Comparison of ENCODE assay signal across 21 cellular contexts in genomic region chr22:31678748-31679147, GRCh38.
"Had no signal": no experiment of that assay in that cellular context is flagged by ENCODE, and none has a peak within 500 bp of the region (broad histone marks: within the 10 kb centered on the region; RNA-seq: fewer than 3 reads in every experiment).

No MANE protein-coding gene starts in this region.

- H3K27me3 ChIP-seq: breast epithelium, colonic mucosa, gastroesophageal sphincter, sigmoid colon, testis, uterus had no signal

- H3K4me3 Mint-ChIP-seq: activated T-helper 1 cell treated with anti-CD3 and anti-CD28 coated beads, Interleukin-12 subunit alpha, Interleukin-12 subunit beta, Interleukin-2, Interleukin-4 antibody, amounts not matched to agents 30 ng/mL and 10 ng/mL and 1 ng/mL, durations not matched to agents 14 hours and 24 hours and 36 hours; central memory CD8-positive, alpha-beta T cell; endodermal cell had no signal

- H3K27me3 Mint-ChIP-seq: central memory CD8-positive, alpha-beta T cell had no signal

- DNase-seq: activated CD4-positive, CD25-positive, alpha-beta regulatory T cell treated with anti-CD3 and anti-CD28 coated beads, Interleukin-2, amount 50 U/mL, for 72 hours; activated gamma-delta T cell; amniotic stem cell; colonic mucosa; endodermal cell; head of caudate nucleus; islet precursor cell; left colon; mesenchymal stem cell; stimulated activated CD4-positive, alpha-beta T cell treated with anti-CD3 and anti-CD28 coated beads, Interleukin-15, amount 100 ng/mL, for 24 hours; stimulated activated naive CD4-positive, alpha-beta T cell; testis; trophoblast cell; uterus had no signal

- H3K36me3 ChIP-seq: breast epithelium, colonic mucosa, uterus had no signal

- H3K27ac ChIP-seq: breast epithelium, colonic mucosa, testis, uterus had no signal

- H3K9me3 ChIP-seq: breast epithelium, colonic mucosa, gastroesophageal sphincter, sigmoid colon, testis, uterus had no signal

- H3K4me1 Mint-ChIP-seq: endodermal cell had no signal

- H3K4me2 ChIP-seq: smooth muscle cell had no signal

- H3K4me3 ChIP-seq: breast epithelium, colonic mucosa, gastroesophageal sphincter, sigmoid colon, smooth muscle cell, testis, uterus had no signal

- H3K4me1 ChIP-seq: breast epithelium, colonic mucosa had no signal

- ATAC-seq: activated naive CD4-positive, alpha-beta T cell treated with anti-CD3 and anti-CD28 coated beads, Interleukin-2, amount 50 U/mL, for 72 hours; gastroesophageal sphincter; left colon had no signal

- H3K27ac Mint-ChIP-seq: activated T-helper 1 cell treated with anti-CD3 and anti-CD28 coated beads, Interleukin-12 subunit alpha, Interleukin-12 subunit beta, Interleukin-2, Interleukin-4 antibody, amounts not matched to agents 30 ng/mL and 10 ng/mL and 1 ng/mL, durations not matched to agents 14 hours and 24 hours and 36 hours; endodermal cell had no signal

- H3K9me3 Mint-ChIP-seq: activated naive CD4-positive, alpha-beta T cell treated with anti-CD3 and anti-CD28 coated beads, Interleukin-2, amount 50 U/mL, for 72 hours; activated T-helper 1 cell treated with anti-CD3 and anti-CD28 coated beads, Interleukin-12 subunit alpha, Interleukin-12 subunit beta, Interleukin-2, Interleukin-4 antibody, amounts not matched to agents 30 ng/mL and 10 ng/mL and 1 ng/mL, durations not matched to agents 14 hours and 24 hours and 36 hours; central memory CD8-positive, alpha-beta T cell had no signal
